ENCODE assay signal across 14 cellular contexts in the genomic region with DNA sequence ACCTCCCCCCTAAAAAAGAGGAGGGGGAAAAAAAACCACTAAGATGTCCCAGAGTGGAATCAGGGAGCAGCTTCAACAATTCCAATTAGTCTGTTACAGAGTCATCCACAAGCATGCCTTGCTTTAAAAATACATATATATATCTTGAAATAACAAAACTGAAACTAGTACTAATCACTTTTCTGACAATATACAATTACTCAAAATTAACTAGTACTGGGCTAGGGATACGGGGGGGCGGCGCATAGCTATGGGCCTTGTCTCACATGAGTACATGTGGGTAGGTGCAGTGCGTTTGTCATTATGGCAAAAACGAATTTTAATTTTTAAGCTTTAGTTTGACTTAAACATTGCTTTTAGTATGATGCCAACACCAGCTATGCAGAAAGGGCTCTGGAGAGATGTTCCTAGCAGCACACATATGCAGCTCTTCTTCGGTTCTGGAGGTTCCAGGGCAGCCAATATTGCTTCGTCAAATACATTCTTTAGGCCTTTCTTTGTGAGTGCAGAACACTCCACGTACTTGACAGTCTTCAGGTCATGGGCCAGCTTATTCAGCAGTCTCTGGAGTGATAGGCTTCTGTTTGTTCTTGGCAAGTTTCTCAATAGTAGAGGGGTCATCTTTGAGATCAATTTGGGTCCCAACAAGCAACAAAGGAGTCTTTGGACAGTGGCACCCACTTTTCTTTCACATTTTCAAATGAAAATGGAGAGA. TPM values are rescaled to one million over a fixed set of nuclear protein-coding genes. Genes with fewer than 3 reads are reported as not detected.
DNase-seq lines count a peak whose midpoint lies in the region; ATAC-seq lines count a peak whose summit lies in the region.
"Had no signal": no experiment of that assay in that cellular context is flagged by ENCODE, and none has a peak within 500 bp of the region (broad histone marks: within the 10 kb centered on the region; RNA-seq: fewer than 3 reads in every experiment).

No MANE protein-coding gene starts in this region.

- H3K9me3 ChIP-seq in T-helper 17 cell (ENCODE audit: control insufficient read depth, low read length, poor library complexity, severe bottlenecking): no peaks in the 10 kb centered on the region

- ATAC-seq in T-helper 17 cell: no peak
- ATAC-seq in HG03135 (IDR thresholded peaks at IDR 0.05; ENCODE audit: unreplicated experiment): no peak
- ATAC-seq: T-cell had no signal

- H3K9me3 Mint-ChIP-seq in immature natural killer cell: no peaks in the 10 kb centered on the region
- H3K9me3 Mint-ChIP-seq: neural progenitor cell, T-cell had no signal

- H3K4me1 Mint-ChIP-seq in T-helper 17 cell (peaks cover 31% of the 10 kb centered on the region), immature natural killer cell (peaks cover 66 to 80% of the 10 kb centered on the region in 2 donors)

- DNase-seq in activated T-cell treated with anti-CD3 and anti-CD28 coated beads for 24 hours (ENCODE audit: low read depth) (peak; percentile 10), activated T-cell treated with anti-CD3 and anti-CD28 coated beads for 4 hours (no peak), T-helper 17 cell (no peak), immature natural killer cell (no peak), KBM-7 (no peak), mesenteric fat pad (ENCODE audit: low spot score) (no peak)
- peak; percentile 31 for DNase-seq in stimulated activated CD4-positive, alpha-beta T cell treated with anti-CD3 and anti-CD28 coated beads, Interleukin-1b, Interleukin-23, amount 100 ng/mL, for 48 hours
- DNase-seq: DMS53, foreskin fibroblast, NCI-H2081 treated with DMSO at 0.1 percent for 48 hours, small intestine, T-cell had no signal

- H3K36me3 Mint-ChIP-seq in T-helper 17 cell (ENCODE audit: low read depth) (peaks cover 4% of the 10 kb centered on the region), immature natural killer cell (peaks cover 0 to 19% (median 8%) of the 10 kb centered on the region in 3 donors)

- H3K27ac Mint-ChIP-seq in T-helper 17 cell (peak overlapping the region; percentile 90), immature natural killer cell (peak overlapping the region; percentile 50 to 86 (median 78))
- H3K27ac Mint-ChIP-seq: neural progenitor cell had no signal

- in situ Hi-C loops in KBM-7 (cut with MboI; ENCODE audit: low pct_unique_long_range_greater_than_20kb, low sequenced_read_pairs): no loop called here

- H3K27me3 Mint-ChIP-seq in T-helper 17 cell (no peaks in the 10 kb centered on the region), immature natural killer cell (ENCODE audit: low read depth in 3 of 3) (no peaks in the 10 kb centered on the region)
- H3K27me3 Mint-ChIP-seq: T-cell had no signal

- H3K4me3 Mint-ChIP-seq in T-helper 17 cell: no peak overlapping the region
- H3K4me3 Mint-ChIP-seq in immature natural killer cell: peak overlapping the region in 1 of 5 donors; percentile 18
- H3K4me3 Mint-ChIP-seq: neural progenitor cell, T-cell had no signal

RNA-seq across cellular contexts. Expression of gene ITCH, which starts 38.8 kb away (rescaled TPM):
- total RNA-seq in T-helper 17 cell (10 to 100 TPM; 44.4 to 53.4 TPM), mesenteric fat pad (68.2 TPM)
- 10 to 100 TPM; 27.3 to 72.5 (median 35.7) TPM for polyA plus RNA-seq in immature natural killer cell

Comparison
In these comparisons a context has a peak if more than half of its experiments do, and no peak if none do; other contexts are left out.
1. DNase-seq: peak in activated T-cell treated with anti-CD3 and anti-CD28 coated beads for 24 hours (single experiment) and stimulated activated CD4-positive, alpha-beta T cell treated with anti-CD3 and anti-CD28 coated beads, Interleukin-1b, Interleukin-23, amount 100 ng/mL, for 48 hours (single experiment); none in activated T-cell treated with anti-CD3 and anti-CD28 coated beads for 4 hours (single experiment), T-helper 17 cell (0 of 3), immature natural killer cell (0 of 3), KBM-7 (single experiment) and mesenteric fat pad (single experiment).